In the genomic region with DNA sequence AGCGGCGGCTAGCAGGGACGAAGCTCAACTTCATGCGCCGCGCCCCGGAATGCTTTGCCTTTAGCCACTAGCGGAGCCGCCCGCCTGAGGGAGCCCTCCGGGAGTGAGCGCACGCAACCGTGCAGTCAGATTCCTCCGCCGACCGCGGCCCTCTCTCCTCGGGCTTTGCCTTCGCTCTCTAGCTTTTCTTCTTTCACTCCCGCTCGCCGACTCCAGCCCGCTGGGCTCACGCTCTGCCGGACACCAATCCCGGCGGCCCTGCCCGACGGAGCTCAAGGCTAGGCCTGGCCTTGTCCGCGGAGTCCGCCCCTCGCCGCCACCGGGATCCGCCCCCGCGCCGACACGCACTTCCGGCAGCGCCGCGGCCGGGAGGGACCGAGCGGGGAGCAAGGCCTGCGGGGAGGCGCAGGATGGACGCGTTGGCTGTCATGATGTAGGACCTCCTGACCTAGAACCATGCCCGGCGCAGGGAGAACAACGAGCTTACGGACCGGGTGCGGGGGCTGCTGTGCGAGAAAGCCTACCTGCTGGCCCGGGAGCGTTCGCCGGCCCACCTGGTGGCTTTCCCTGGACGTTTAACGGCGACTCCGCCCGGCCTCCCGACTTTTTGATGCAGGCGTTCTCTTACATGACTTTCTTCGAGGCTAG, we compare ENCODE assay signal across 8 cellular contexts. TPM values are rescaled to one million over a fixed set of nuclear protein-coding genes. Genes with fewer than 3 reads are reported as not detected.
DNase-seq lines count a peak whose midpoint lies in the region; ATAC-seq and TF ChIP-seq lines count a peak whose summit lies in the region.

No MANE protein-coding gene starts in this region.

- H3K9me3 Mint-ChIP-seq in CD14-positive monocyte (peaks cover 0 to 2% (median 0%) of the 10 kb centered on the region in 7 donors), memory B cell (no peaks in the 10 kb centered on the region)

- ATAC-seq in HG03439 (IDR thresholded peaks at IDR 0.05; ENCODE audit: unreplicated experiment) (peak; percentile 94), memory B cell (ENCODE audit: low read depth) (peak; percentile 85)

- H3K4me3 Mint-ChIP-seq in CD14-positive monocyte = peak overlapping the region; percentile 87 to 98
- H3K4me3 Mint-ChIP-seq in memory B cell = peak overlapping the region; percentile 98

- peak overlapping the region; percentile 97 to 99 (median 98) for H3K27ac Mint-ChIP-seq in CD14-positive monocyte
- peak overlapping the region; percentile 98 for H3K27ac Mint-ChIP-seq in memory B cell

- peak; percentile 85 for TF ChIP-seq POLR2A in GM19193 (IDR thresholded peaks at IDR 0.05; ENCODE audit: extremely low read depth, insufficient read depth, insufficient read length)

- TF ChIP-seq CTCF in CD14-positive monocyte (IDR thresholded peaks at IDR 0.05) = peak; percentile 23

- H3K4me1 Mint-ChIP-seq in CD14-positive monocyte (peaks cover 34% of the 10 kb centered on the region), memory B cell (peaks cover 13% of the 10 kb centered on the region)

- H3K36me3 Mint-ChIP-seq in CD14-positive monocyte (peaks cover 23 to 25% of the 10 kb centered on the region in 2 donors), memory B cell (peaks cover 11% of the 10 kb centered on the region)

- intact Hi-C loops in CD14-positive monocyte (cut with micrococcal nuclease) = loop anchor here (5.0 kb wide), 3 partner anchors 54 to 1174 kb away; a partner anchor contains a TSS

- DNase-seq in CD14-positive monocyte (ENCODE audit: low spot score) = peak; percentile 82
- peak; percentile 85 for DNase-seq in NCI-H748 treated with DMSO at 0.1 percent for 48 hours (lab: John Stamatoyannopoulos, UW)
- peak; percentile 97 for DNase-seq in activated CD8-positive, alpha-beta memory T cell treated with anti-CD3 and anti-CD28 coated beads for 24 hours
- DNase-seq in effector CD8-positive, alpha-beta T cell (lab: John Stamatoyannopoulos, UW) = peak; percentile 70
- DNase-seq in memory B cell (ENCODE audit: low spot score in 2 of 2) = peak; percentile 83 to 93
- DNase-seq in stimulated activated CD4-positive, alpha-beta T cell treated with anti-CD3 and anti-CD28 coated beads, TNF-alpha, amount 100 ng/mL, for 48 hours (ENCODE audit: low read depth in 3 of 3) = peak; percentile 72 to 84 (median 72)

- H3K27me3 Mint-ChIP-seq in CD14-positive monocyte (ENCODE audit: low read depth in 3 of 3) (peaks cover 8 to 16% (median 12%) of the 10 kb centered on the region in 3 donors), memory B cell (no peaks in the 10 kb centered on the region)

RNA-seq across cellular contexts. Expression of a gene that starts 40.8 kb away (rescaled TPM):
- polyA plus RNA-seq in CD14-positive monocyte = not detected

RNA-seq across cellular contexts. Expression of a gene that starts 57.7 kb away (rescaled TPM):
- 1 to 10 TPM; 6.8 to 7.5 TPM for polyA plus RNA-seq in CD14-positive monocyte

Comparison
In these comparisons a context has a peak if more than half of its experiments do, and no peak if none do; other contexts are left out.
1. Peak in every context shown above with its lines: DNase-seq and ATAC-seq.